16 cellular contexts compared by ENCODE assay signal in the genomic region with DNA sequence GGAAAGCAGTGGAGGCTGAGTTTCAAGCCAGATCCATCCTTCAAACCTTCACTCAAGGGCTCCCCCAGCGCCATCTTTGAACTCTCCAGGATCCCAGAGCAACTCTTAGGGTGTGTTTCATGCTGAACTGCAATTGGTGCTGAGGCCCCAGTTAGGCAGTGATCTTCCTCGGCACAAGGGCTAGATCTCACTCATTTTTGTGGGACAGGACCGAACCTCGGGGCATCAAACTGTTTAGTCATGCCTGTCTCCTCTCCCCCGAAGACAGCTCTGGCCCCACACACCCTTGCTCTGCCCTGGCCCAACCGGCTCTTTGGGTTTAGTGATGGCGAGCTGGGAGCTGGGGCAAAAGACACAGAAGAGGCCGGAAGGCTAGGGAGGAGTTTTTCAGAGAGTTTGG.
A peak's percentile ranks its signal among the peaks of the same experiment; 100 is the strongest.
DNase-seq lines count a peak whose midpoint lies in the region; ATAC-seq, FAIRE-seq and TF ChIP-seq lines count a peak whose summit lies in the region.
"Had no signal": no experiment of that assay in that cellular context is flagged by ENCODE, and none has a peak within 500 bp of the region (broad histone marks: within the 10 kb centered on the region; RNA-seq: fewer than 3 reads in every experiment).

No MANE protein-coding gene starts in this region.

- H3K27me3 ChIP-seq in GM23338 (ENCODE audit: insufficient read depth) (no peaks in the 10 kb centered on the region), astrocyte (ENCODE audit: insufficient read depth, low read length) (no peaks in the 10 kb centered on the region), skeletal muscle tissue (ENCODE audit: control insufficient read depth in 3 of 3, insufficient read depth in 3 of 3, low read length in 3 of 3) (no peaks in the 10 kb centered on the region), osteoblast (ENCODE audit: insufficient read depth, low read length) (no peaks in the 10 kb centered on the region)

- no peaks in the 10 kb centered on the region for H4K20me1 ChIP-seq in GM23338 (replicated peaks; ENCODE audit: insufficient read depth)
- H4K20me1 ChIP-seq in astrocyte (ENCODE audit: insufficient read depth, low read length), result no peaks in the 10 kb centered on the region
- no peaks in the 10 kb centered on the region for H4K20me1 ChIP-seq in osteoblast (ENCODE audit: insufficient read depth, low read length)

- H2AFZ ChIP-seq in GM23338, result peak overlapping the region; percentile 63; the same call in 1 of the 2 replicates
- H2AFZ ChIP-seq in astrocyte (ENCODE audit: low read depth, low read length), result no peak overlapping the region
- H2AFZ ChIP-seq in osteoblast (ENCODE audit: low read length), result no peak overlapping the region

- ATAC-seq in GM23338 (no peak), HG03439 (IDR thresholded peaks at IDR 0.05; ENCODE audit: unreplicated experiment) (no peak), HG03196 (IDR thresholded peaks at IDR 0.05; ENCODE audit: unreplicated experiment) (no peak)
- ATAC-seq: GM12878 had no signal

- H3K27ac Mint-ChIP-seq in GM23338 (no peak overlapping the region), astrocyte (ENCODE audit: unreplicated experiment) (peak overlapping the region; percentile 66), neural crest cell (ENCODE audit: unreplicated experiment) (peak overlapping the region; percentile 12)
- H3K27ac Mint-ChIP-seq: B cell; CD4-positive, alpha-beta T cell had no signal

- no peak overlapping the region for H3K4me3 Mint-ChIP-seq in GM23338
- H3K4me3 Mint-ChIP-seq in astrocyte (ENCODE audit: unreplicated experiment), result no peak overlapping the region
- H3K4me3 Mint-ChIP-seq in neural crest cell, result no peak overlapping the region
- H3K4me3 Mint-ChIP-seq: B cell; CD4-positive, alpha-beta T cell; IgD-negative memory B cell had no signal

- FAIRE-seq in astrocyte (lab: Jason Lieb, UNC), result no peak
- FAIRE-seq: A204.1, GM12878, GM18507 had no signal

- H3K9me2 ChIP-seq in GM23338 (ENCODE audit: insufficient read depth), result no peaks in the 10 kb centered on the region

- no peaks in the 10 kb centered on the region for H3K4me1 ChIP-seq in GM23338 (ENCODE audit: insufficient read depth)
- no peaks in the 10 kb centered on the region for H3K4me1 ChIP-seq in astrocyte (ENCODE audit: insufficient read depth, low read length)
- peaks cover 21 to 47% (median 25%) of the 10 kb centered on the region in 3 donors for H3K4me1 ChIP-seq in skeletal muscle tissue (ENCODE audit: control insufficient read depth in 3 of 3, insufficient read depth in 3 of 3, low read length in 3 of 3)
- H3K4me1 ChIP-seq in osteoblast (ENCODE audit: insufficient read depth, low read length), result peaks cover 12% of the 10 kb centered on the region
- H3K4me1 ChIP-seq: HAP-1 had no signal

- H3K27ac ChIP-seq in GM23338 (ENCODE audit: low read depth), result no peak overlapping the region
- no peak overlapping the region for H3K27ac ChIP-seq in astrocyte (ENCODE audit: low read depth, low read length)
- H3K27ac ChIP-seq in skeletal muscle tissue (ENCODE audit: low read depth, low read length), result peak overlapping the region; percentile 36
- H3K27ac ChIP-seq in osteoblast (ENCODE audit: low read depth, low read length), result no peak overlapping the region

- H3K9ac ChIP-seq in astrocyte (ENCODE audit: low read length) (no peak overlapping the region), skeletal muscle tissue (ENCODE audit: low read depth in 1 of 3, low read length in 3 of 3) (no peak overlapping the region)

- H3F3A ChIP-seq in GM23338 (replicated peaks; ENCODE audit: low read depth), result no peaks in the 10 kb centered on the region

- H3K36me3 Mint-ChIP-seq in GM23338 (ENCODE audit: low read depth) (peaks cover 6% of the 10 kb centered on the region), astrocyte (ENCODE audit: low read depth, unreplicated experiment) (no peaks in the 10 kb centered on the region), neural crest cell (ENCODE audit: low read depth) (no peaks in the 10 kb centered on the region)

- DNase-seq in GM23338 (ENCODE audit: low spot score) (no peak), astrocyte (ENCODE audit: low read depth) (no peak), neural crest cell (ENCODE audit: low read depth, low spot score) (no peak), osteoblast (ENCODE audit: insufficient read length, low spot score, missing footprints) (no peak)
- DNase-seq: C1 segment of cervical spinal cord; CD4-positive, alpha-beta T cell; DMS79 had no signal

- no peak overlapping the region for H3K4me2 ChIP-seq in GM23338
- H3K4me2 ChIP-seq in astrocyte (ENCODE audit: low read length), result no peak overlapping the region
- H3K4me2 ChIP-seq in osteoblast (ENCODE audit: insufficient read depth, low read length), result no peak overlapping the region

- H3K4me3 ChIP-seq in GM23338 (no peak overlapping the region), astrocyte (ENCODE audit: insufficient read depth, low read depth, low read length) (no peak overlapping the region), skeletal muscle tissue (ENCODE audit: low read length in 3 of 3) (no peak overlapping the region), osteoblast (ENCODE audit: insufficient read depth, low read length) (no peak overlapping the region)
- H3K4me3 ChIP-seq: GM12878, HAP-1 had no signal

- H3K79me2 ChIP-seq in GM23338 (replicated peaks; ENCODE audit: insufficient read depth) (no peaks in the 10 kb centered on the region), astrocyte (ENCODE audit: insufficient read depth, low read length) (no peaks in the 10 kb centered on the region), osteoblast (ENCODE audit: insufficient read depth, low read length) (no peaks in the 10 kb centered on the region)

- H3K27me3 Mint-ChIP-seq in GM23338 (ENCODE audit: insufficient read depth, low read depth, poor library complexity) (no peaks in the 10 kb centered on the region), astrocyte (ENCODE audit: low read depth, unreplicated experiment) (peaks cover 25% of the 10 kb centered on the region), neural crest cell (ENCODE audit: low read depth) (no peaks in the 10 kb centered on the region)

- no peak for TF ChIP-seq CTCF in GM23338 (conservative IDR thresholded peaks at IDR 0.05; ENCODE audit: low read depth in 2 of 2)
- TF ChIP-seq CTCF in astrocyte (IDR thresholded peaks at IDR 0.05; ENCODE audit: insufficient read depth, low read depth, low read length), result no peak
- no peak for TF ChIP-seq CTCF in neural crest cell (conservative IDR thresholded peaks at IDR 0.05)
- TF ChIP-seq CTCF in osteoblast (IDR thresholded peaks at IDR 0.05; ENCODE audit: extremely low read depth, low read depth, low read length), result no peak

- H3K9me3 Mint-ChIP-seq in GM23338, result peaks cover 6% of the 10 kb centered on the region
- peaks cover 9% of the 10 kb centered on the region for H3K9me3 Mint-ChIP-seq in astrocyte (ENCODE audit: unreplicated experiment)
- peaks cover 5% of the 10 kb centered on the region for H3K9me3 Mint-ChIP-seq in neural crest cell
- H3K9me3 Mint-ChIP-seq: CD4-positive, alpha-beta T cell had no signal

- H3K4me1 Mint-ChIP-seq in GM23338 (no peaks in the 10 kb centered on the region; the same call in 2 of the 3 replicates), astrocyte (ENCODE audit: low read depth, unreplicated experiment) (peaks cover 25% of the 10 kb centered on the region), neural crest cell (peaks cover 3% of the 10 kb centered on the region)
- H3K4me1 Mint-ChIP-seq: B cell had no signal

- H3K36me3 ChIP-seq in GM23338 (ENCODE audit: insufficient read depth), result no peaks in the 10 kb centered on the region
- H3K36me3 ChIP-seq in astrocyte (ENCODE audit: insufficient read depth, low read length), result no peaks in the 10 kb centered on the region
- no peaks in the 10 kb centered on the region for H3K36me3 ChIP-seq in skeletal muscle tissue (ENCODE audit: control insufficient read depth in 3 of 3, insufficient read depth in 3 of 3, low read length in 3 of 3)
- H3K36me3 ChIP-seq in osteoblast (ENCODE audit: insufficient read depth, low read length), result no peaks in the 10 kb centered on the region
- H3K36me3 ChIP-seq: HAP-1 had no signal

- H3K9me3 ChIP-seq in astrocyte (ENCODE audit: insufficient read depth, low read depth, low read length), result peaks cover 5% of the 10 kb centered on the region
- H3K9me3 ChIP-seq in skeletal muscle tissue (ENCODE audit: control insufficient read depth in 3 of 3, low read length in 3 of 3), result peaks cover 0 to 5% (median 0%) of the 10 kb centered on the region in 3 donors
- H3K9me3 ChIP-seq in osteoblast (ENCODE audit: low read depth, low read length), result no peaks in the 10 kb centered on the region

TF ChIP-seq in GM23338, 12 proteins besides CTCF, POLR2A, EP300 and RAD21 (continues in another document):
- TF ChIP-seq EZH2 (IDR thresholded peaks at IDR 0.05; ENCODE audit: low read depth, unreplicated experiment), result no peak
- no peak for TF ChIP-seq STAT1 (IDR thresholded peaks at IDR 0.05; ENCODE audit: unreplicated experiment)
